In the genomic region with DNA sequence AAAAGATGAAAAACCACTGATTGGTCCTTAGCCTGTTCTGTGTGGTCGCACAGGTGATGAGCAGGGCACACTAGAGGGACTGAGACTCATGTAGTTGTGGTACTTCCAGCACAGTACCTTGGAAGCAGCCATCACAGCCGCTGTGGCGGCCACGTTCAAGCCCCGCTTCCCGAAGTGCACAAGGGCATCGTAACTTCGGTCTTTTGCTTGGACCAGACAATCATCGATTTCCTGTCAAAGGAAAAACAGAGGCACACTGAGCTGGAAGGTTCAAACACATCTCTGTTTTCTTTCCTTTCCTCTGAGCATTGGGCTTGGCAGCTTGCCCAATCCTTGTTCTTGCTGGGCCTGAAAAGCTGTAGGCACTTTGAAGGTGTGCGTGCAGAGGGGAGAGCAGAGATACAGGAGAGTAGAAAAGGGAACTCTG, we compare ENCODE assay signal across 1 cellular context.
TF ChIP-seq lines count a peak whose summit lies in the region.

No MANE protein-coding gene starts in this region.

TF ChIP-seq in HepG2, 621 proteins besides CTCF, POLR2A, EP300 and RAD21 (continued from another document and continues in another):
- TF ChIP-seq, protein P1, sequence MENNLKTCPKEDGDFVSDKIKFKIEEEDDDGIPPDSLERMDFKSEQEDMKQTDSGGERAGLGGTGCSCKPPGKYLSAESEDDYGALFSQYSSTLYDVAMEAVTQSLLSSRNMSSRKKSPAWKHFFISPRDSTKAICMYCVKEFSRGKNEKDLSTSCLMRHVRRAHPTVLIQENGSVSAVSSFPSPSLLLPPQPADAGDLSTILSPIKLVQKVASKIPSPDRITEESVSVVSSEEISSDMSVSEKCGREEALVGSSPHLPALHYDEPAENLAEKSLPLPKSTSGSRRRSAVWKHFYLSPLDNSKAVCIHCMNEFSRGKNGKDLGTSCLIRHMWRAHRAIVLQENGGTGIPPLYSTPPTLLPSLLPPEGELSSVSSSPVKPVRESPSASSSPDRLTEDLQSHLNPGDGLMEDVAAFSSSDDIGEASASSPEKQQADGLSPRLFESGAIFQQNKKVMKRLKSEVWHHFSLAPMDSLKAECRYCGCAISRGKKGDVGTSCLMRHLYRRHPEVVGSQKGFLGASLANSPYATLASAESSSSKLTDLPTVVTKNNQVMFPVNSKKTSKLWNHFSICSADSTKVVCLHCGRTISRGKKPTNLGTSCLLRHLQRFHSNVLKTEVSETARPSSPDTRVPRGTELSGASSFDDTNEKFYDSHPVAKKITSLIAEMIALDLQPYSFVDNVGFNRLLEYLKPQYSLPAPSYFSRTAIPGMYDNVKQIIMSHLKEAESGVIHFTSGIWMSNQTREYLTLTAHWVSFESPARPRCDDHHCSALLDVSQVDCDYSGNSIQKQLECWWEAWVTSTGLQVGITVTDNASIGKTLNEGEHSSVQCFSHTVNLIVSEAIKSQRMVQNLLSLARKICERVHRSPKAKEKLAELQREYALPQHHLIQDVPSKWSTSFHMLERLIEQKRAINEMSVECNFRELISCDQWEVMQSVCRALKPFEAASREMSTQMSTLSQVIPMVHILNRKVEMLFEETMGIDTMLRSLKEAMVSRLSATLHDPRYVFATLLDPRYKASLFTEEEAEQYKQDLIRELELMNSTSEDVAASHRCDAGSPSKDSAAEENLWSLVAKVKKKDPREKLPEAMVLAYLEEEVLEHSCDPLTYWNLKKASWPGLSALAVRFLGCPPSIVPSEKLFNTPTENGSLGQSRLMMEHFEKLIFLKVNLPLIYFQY (CRISPR knock-in tag; IDR thresholded peaks at IDR 0.05; ENCODE audit: borderline replicate concordance): peak; percentile 56; the same call in 1 of the 2 replicates
- TF ChIP-seq, protein P2, sequence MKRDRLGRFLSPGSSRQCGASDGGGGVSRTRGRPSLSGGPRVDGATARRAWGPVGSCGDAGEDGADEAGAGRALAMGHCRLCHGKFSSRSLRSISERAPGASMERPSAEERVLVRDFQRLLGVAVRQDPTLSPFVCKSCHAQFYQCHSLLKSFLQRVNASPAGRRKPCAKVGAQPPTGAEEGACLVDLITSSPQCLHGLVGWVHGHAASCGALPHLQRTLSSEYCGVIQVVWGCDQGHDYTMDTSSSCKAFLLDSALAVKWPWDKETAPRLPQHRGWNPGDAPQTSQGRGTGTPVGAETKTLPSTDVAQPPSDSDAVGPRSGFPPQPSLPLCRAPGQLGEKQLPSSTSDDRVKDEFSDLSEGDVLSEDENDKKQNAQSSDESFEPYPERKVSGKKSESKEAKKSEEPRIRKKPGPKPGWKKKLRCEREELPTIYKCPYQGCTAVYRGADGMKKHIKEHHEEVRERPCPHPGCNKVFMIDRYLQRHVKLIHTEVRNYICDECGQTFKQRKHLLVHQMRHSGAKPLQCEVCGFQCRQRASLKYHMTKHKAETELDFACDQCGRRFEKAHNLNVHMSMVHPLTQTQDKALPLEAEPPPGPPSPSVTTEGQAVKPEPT (CRISPR knock-in tag; IDR thresholded peaks at IDR 0.05; ENCODE audit: low read depth): 0 out of 2 replicates have a peak, but pooled peaks have one; percentile 74
- TF ChIP-seq ZFP90 (CRISPR knock-in tag; IDR thresholded peaks at IDR 0.05; ENCODE audit: borderline replicate concordance): no peak
- no peak for TF ChIP-seq HOXA5 (CRISPR knock-in tag; IDR thresholded peaks at IDR 0.05)
- TF ChIP-seq, protein P3, sequence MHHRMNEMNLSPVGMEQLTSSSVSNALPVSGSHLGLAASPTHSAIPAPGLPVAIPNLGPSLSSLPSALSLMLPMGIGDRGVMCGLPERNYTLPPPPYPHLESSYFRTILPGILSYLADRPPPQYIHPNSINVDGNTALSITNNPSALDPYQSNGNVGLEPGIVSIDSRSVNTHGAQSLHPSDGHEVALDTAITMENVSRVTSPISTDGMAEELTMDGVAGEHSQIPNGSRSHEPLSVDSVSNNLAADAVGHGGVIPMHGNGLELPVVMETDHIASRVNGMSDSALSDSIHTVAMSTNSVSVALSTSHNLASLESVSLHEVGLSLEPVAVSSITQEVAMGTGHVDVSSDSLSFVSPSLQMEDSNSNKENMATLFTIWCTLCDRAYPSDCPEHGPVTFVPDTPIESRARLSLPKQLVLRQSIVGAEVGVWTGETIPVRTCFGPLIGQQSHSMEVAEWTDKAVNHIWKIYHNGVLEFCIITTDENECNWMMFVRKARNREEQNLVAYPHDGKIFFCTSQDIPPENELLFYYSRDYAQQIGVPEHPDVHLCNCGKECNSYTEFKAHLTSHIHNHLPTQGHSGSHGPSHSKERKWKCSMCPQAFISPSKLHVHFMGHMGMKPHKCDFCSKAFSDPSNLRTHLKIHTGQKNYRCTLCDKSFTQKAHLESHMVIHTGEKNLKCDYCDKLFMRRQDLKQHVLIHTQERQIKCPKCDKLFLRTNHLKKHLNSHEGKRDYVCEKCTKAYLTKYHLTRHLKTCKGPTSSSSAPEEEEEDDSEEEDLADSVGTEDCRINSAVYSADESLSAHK (CRISPR knock-in tag; IDR thresholded peaks at IDR 0.05; ENCODE audit: borderline replicate concordance): no peak
- peak; percentile 52; the same call in 1 of the 2 replicates for TF ChIP-seq ZNF264 (CRISPR knock-in tag; IDR thresholded peaks at IDR 0.05)
- TF ChIP-seq MATR3 (CRISPR knock-in tag; IDR thresholded peaks at IDR 0.05): no peak
- peak; percentile 88 for TF ChIP-seq FOXO1 (CRISPR knock-in tag; IDR thresholded peaks at IDR 0.05)
- no peak for TF ChIP-seq TCF7L2 (IDR thresholded peaks at IDR 0.05; ENCODE audit: low read depth, low read length)
- no peak for TF ChIP-seq KDM6A (CRISPR knock-in tag; IDR thresholded peaks at IDR 0.05; ENCODE audit: low read depth)
- 0 out of 2 replicates have a peak, but pooled peaks have one; percentile 37 for TF ChIP-seq GFI1 (CRISPR knock-in tag; IDR thresholded peaks at IDR 0.05; ENCODE audit: borderline replicate concordance)
- no peak for TF ChIP-seq NPAS2 (CRISPR knock-in tag; IDR thresholded peaks at IDR 0.05; ENCODE audit: borderline replicate concordance)
- no peak for TF ChIP-seq ZNF83 (CRISPR knock-in tag; IDR thresholded peaks at IDR 0.05; ENCODE audit: borderline replicate concordance)
- TF ChIP-seq, protein P4, sequence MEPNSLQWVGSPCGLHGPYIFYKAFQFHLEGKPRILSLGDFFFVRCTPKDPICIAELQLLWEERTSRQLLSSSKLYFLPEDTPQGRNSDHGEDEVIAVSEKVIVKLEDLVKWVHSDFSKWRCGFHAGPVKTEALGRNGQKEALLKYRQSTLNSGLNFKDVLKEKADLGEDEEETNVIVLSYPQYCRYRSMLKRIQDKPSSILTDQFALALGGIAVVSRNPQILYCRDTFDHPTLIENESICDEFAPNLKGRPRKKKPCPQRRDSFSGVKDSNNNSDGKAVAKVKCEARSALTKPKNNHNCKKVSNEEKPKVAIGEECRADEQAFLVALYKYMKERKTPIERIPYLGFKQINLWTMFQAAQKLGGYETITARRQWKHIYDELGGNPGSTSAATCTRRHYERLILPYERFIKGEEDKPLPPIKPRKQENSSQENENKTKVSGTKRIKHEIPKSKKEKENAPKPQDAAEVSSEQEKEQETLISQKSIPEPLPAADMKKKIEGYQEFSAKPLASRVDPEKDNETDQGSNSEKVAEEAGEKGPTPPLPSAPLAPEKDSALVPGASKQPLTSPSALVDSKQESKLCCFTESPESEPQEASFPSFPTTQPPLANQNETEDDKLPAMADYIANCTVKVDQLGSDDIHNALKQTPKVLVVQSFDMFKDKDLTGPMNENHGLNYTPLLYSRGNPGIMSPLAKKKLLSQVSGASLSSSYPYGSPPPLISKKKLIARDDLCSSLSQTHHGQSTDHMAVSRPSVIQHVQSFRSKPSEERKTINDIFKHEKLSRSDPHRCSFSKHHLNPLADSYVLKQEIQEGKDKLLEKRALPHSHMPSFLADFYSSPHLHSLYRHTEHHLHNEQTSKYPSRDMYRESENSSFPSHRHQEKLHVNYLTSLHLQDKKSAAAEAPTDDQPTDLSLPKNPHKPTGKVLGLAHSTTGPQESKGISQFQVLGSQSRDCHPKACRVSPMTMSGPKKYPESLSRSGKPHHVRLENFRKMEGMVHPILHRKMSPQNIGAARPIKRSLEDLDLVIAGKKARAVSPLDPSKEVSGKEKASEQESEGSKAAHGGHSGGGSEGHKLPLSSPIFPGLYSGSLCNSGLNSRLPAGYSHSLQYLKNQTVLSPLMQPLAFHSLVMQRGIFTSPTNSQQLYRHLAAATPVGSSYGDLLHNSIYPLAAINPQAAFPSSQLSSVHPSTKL (CRISPR knock-in tag; IDR thresholded peaks at IDR 0.05): peak; percentile 85
- peak; percentile 71; the same call in 1 of the 2 replicates for TF ChIP-seq ZNF614 (CRISPR knock-in tag; IDR thresholded peaks at IDR 0.05; ENCODE audit: borderline replicate concordance)
- TF ChIP-seq, protein P5, sequence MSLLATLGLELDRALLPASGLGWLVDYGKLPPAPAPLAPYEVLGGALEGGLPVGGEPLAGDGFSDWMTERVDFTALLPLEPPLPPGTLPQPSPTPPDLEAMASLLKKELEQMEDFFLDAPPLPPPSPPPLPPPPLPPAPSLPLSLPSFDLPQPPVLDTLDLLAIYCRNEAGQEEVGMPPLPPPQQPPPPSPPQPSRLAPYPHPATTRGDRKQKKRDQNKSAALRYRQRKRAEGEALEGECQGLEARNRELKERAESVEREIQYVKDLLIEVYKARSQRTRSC (CRISPR knock-in tag; IDR thresholded peaks at IDR 0.05; ENCODE audit: low read depth): no peak
- TF ChIP-seq, protein P6, sequence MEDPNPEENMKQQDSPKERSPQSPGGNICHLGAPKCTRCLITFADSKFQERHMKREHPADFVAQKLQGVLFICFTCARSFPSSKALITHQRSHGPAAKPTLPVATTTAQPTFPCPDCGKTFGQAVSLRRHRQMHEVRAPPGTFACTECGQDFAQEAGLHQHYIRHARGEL (CRISPR knock-in tag; IDR thresholded peaks at IDR 0.05): no peak
- TF ChIP-seq, protein P7, sequence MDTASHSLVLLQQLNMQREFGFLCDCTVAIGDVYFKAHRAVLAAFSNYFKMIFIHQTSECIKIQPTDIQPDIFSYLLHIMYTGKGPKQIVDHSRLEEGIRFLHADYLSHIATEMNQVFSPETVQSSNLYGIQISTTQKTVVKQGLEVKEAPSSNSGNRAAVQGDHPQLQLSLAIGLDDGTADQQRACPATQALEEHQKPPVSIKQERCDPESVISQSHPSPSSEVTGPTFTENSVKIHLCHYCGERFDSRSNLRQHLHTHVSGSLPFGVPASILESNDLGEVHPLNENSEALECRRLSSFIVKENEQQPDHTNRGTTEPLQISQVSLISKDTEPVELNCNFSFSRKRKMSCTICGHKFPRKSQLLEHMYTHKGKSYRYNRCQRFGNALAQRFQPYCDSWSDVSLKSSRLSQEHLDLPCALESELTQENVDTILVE (CRISPR knock-in tag; IDR thresholded peaks at IDR 0.05): 0 out of 2 replicates have a peak, but pooled peaks have one; percentile 40
- TF ChIP-seq ELF1 (CRISPR knock-in tag; IDR thresholded peaks at IDR 0.05): peak; percentile 38; the same call in 1 of the 2 replicates
- peak; percentile 86 for TF ChIP-seq GATAD2A (CRISPR knock-in tag; IDR thresholded peaks at IDR 0.05)
- peak; percentile 42; the same call in 1 of the 2 replicates for TF ChIP-seq ZBTB20 (CRISPR knock-in tag; IDR thresholded peaks at IDR 0.05; ENCODE audit: borderline replicate concordance, low read depth)
- peak; percentile 25; the same call in 1 of the 2 replicates for TF ChIP-seq KMT2B (CRISPR knock-in tag; IDR thresholded peaks at IDR 0.05)
- no peak for TF ChIP-seq TOE1 (CRISPR knock-in tag; IDR thresholded peaks at IDR 0.05)
- peak; percentile 45; the same call in 1 of the 2 replicates for TF ChIP-seq PITX1 (CRISPR knock-in tag; IDR thresholded peaks at IDR 0.05)
- no peak; the same call in 1 of the 2 replicates for TF ChIP-seq ZNF598 (CRISPR knock-in tag; IDR thresholded peaks at IDR 0.05; ENCODE audit: borderline replicate concordance)
- TF ChIP-seq ISL2 (CRISPR knock-in tag; IDR thresholded peaks at IDR 0.05): peak; percentile 69
- peak; percentile 64; the same call in 1 of the 2 replicates for TF ChIP-seq MIER2 (CRISPR knock-in tag; IDR thresholded peaks at IDR 0.05)
- TF ChIP-seq, protein P8, sequence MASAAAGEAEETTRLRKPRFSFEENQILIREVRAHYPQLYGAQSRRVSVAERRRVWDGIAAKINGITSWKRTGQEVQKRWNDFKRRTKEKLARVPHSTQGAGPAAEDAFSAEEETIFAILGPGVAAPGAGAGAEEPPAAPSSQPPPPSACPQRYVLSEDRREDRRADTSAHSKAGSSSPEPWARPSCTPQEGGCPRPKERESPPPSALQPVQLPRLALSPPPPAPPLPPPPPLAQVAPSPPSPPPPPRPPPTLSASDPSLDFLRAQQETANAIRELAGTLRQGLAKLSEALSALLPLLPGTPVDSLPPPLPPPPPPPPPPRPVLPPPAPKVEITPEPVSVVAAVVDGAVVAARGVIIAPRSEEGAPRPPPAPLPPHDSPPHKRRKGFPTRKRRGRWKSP (CRISPR knock-in tag; IDR thresholded peaks at IDR 0.05): no peak
- no peak for TF ChIP-seq ZNF713 (CRISPR knock-in tag; IDR thresholded peaks at IDR 0.05)
- no peak for TF ChIP-seq SIN3A (IDR thresholded peaks at IDR 0.05; ENCODE audit: borderline replicate concordance, low read depth, low read length)
- no peak for TF ChIP-seq RAD51 (IDR thresholded peaks at IDR 0.05; ENCODE audit: borderline replicate concordance)
- no peak for TF ChIP-seq CHD4 (IDR thresholded peaks at IDR 0.05; ENCODE audit: borderline replicate concordance, low read length)
- no peak for TF ChIP-seq TAF15 (IDR thresholded peaks at IDR 0.05; ENCODE audit: low read depth, low read length, poor library complexity, severe bottlenecking)
- TF ChIP-seq ZNF501 (CRISPR knock-in tag; IDR thresholded peaks at IDR 0.05): peak; percentile 69; the same call in 1 of the 2 replicates
- TF ChIP-seq, protein P9, sequence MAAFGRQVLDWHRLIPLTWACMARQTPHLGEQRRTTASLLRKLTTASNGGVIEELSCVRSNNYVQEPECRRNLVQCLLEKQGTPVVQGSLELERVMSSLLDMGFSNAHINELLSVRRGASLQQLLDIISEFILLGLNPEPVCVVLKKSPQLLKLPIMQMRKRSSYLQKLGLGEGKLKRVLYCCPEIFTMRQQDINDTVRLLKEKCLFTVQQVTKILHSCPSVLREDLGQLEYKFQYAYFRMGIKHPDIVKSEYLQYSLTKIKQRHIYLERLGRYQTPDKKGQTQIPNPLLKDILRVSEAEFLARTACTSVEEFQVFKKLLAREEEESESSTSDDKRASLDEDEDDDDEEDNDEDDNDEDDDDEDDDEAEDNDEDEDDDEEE (CRISPR knock-in tag; IDR thresholded peaks at IDR 0.05): 0 out of 2 replicates have a peak, but pooled peaks have one; percentile 39
